18 cellular contexts compared by ENCODE assay signal in genomic region chr1:115303364-115303763, GRCh38. TPM values are rescaled to one million over a fixed set of nuclear protein-coding genes. Genes with fewer than 3 reads are reported as not detected.
"Had no signal": no experiment of that assay in that cellular context is flagged by ENCODE, and none has a peak within 500 bp of the region (broad histone marks: within the 10 kb centered on the region; RNA-seq: fewer than 3 reads in every experiment).

No MANE protein-coding gene starts in this region.

- FAIRE-seq: small intestine had no signal

- H3K9me3 Mint-ChIP-seq: dendritic cell treated with granulocyte-macrophage colony-stimulating factor and Interleukin-4, amounts not matched to agents 40 ng/mL and 50 ng/mL, for 4 days; nephron had no signal

- H3K9me3 ChIP-seq: esophagus squamous epithelium, left lung, lower lobe of right lung, stomach, upper lobe of left lung had no signal

- H3K4me3 ChIP-seq: esophagus squamous epithelium, left lung, lower lobe of right lung, stomach, upper lobe of left lung had no signal

- H3K27ac Mint-ChIP-seq: dendritic cell treated with granulocyte-macrophage colony-stimulating factor and Interleukin-4, amounts not matched to agents 40 ng/mL and 50 ng/mL, for 4 days; effector memory CD8-positive, alpha-beta T cell; immature natural killer cell; memory B cell; naive B cell; nephron had no signal

- H3K4me1 ChIP-seq: left lung, lower lobe of right lung, upper lobe of left lung had no signal

- H3K27ac ChIP-seq: foreskin keratinocyte, left lung, lower lobe of right lung, upper lobe of left lung had no signal

- H3K4me3 Mint-ChIP-seq: dendritic cell treated with granulocyte-macrophage colony-stimulating factor and Interleukin-4, amounts not matched to agents 40 ng/mL and 50 ng/mL, for 4 days; effector memory CD8-positive, alpha-beta T cell; immature natural killer cell; memory B cell; naive B cell; nephron had no signal

- ATAC-seq: effector memory CD8-positive, alpha-beta T cell; lower lobe of right lung had no signal

- H3K27me3 ChIP-seq: foreskin keratinocyte, left lung, stomach, upper lobe of left lung had no signal

- H3K36me3 Mint-ChIP-seq: immature natural killer cell, memory B cell, naive B cell had no signal

- H3K4me1 Mint-ChIP-seq: immature natural killer cell, memory B cell, naive B cell had no signal

- H3K36me3 ChIP-seq: esophagus squamous epithelium, left lung, lower lobe of right lung, stomach, upper lobe of left lung had no signal

- DNase-seq: effector memory CD8-positive, alpha-beta T cell; esophagus squamous epithelium; immature natural killer cell; left lung; lower lobe of right lung; midbrain; naive B cell; posterior cingulate gyrus; small intestine; stimulated activated CD4-positive, alpha-beta T cell treated with anti-CD3 and anti-CD28 coated beads, Interleukin-12 subunit alpha, Interleukin-12 subunit beta, amount 100 ng/mL, for 4 hours; stimulated activated naive CD4-positive, alpha-beta T cell; stomach had no signal

RNA-seq across cellular contexts. Expression of gene NGF, which starts 34.7 kb away (rescaled TPM):
- total RNA-seq: pulmonary artery endothelial cell had no signal
- polyA plus RNA-seq: immature natural killer cell had no signal
